Comparison of ENCODE assay signal across 8 cellular contexts in the genomic region with DNA sequence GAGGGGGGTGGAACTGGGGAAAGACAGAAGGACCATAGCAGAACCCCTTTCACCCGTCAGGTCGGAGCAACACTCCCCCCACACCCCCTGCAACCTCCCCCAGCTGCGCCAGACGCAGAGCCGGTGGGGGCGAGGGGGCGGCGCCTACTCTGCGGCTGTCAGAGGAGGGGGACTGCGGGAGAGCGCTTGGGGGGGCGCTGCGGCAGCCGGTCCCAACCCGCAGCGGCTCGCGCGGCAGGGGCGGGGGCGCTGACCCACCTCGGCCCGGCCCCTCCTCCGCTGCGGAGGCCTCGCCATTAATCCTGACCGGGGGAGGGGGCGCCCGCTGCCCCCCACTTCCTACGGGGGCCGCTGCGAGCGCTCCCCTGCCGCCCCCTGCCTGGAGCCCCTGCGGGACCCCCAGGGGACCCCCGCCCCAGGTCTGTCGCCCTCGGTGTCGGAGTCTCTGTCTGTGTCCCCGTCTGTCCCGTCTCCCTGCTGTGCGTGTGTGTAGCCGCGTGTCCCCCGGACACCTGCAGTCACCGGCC. TPM values are rescaled to one million over a fixed set of nuclear protein-coding genes. Genes with fewer than 3 reads are reported as not detected.
DNase-seq lines count a peak whose midpoint lies in the region; ATAC-seq lines count a peak whose summit lies in the region.

No MANE protein-coding gene starts in this region.

- no peaks in the 10 kb centered on the region for H3K36me3 ChIP-seq in ACC112 (ENCODE audit: insufficient read depth, low read length)
- H3K36me3 ChIP-seq in Karpas-422 (ENCODE audit: insufficient read depth, low read length), result no peaks in the 10 kb centered on the region
- peaks cover 0 to 4% (median 0%) of the 10 kb centered on the region in 3 experiments for H3K36me3 ChIP-seq in naive thymus-derived CD4-positive, alpha-beta T cell (ENCODE audit: control insufficient read depth in 2 of 3, insufficient read depth in 3 of 3, low read length in 3 of 3)

- H3K27ac ChIP-seq in ACC112 (ENCODE audit: low read depth, low read length), result no peak overlapping the region
- H3K27ac ChIP-seq in Karpas-422 (ENCODE audit: low read length), result no peak overlapping the region
- peak overlapping the region; percentile 52 for H3K27ac ChIP-seq in naive thymus-derived CD4-positive, alpha-beta T cell (ENCODE audit: low read depth, low read length)

- peak overlapping the region; percentile 81 for H3K4me3 ChIP-seq in ACC112 (ENCODE audit: low read depth, low read length)
- H3K4me3 ChIP-seq in Karpas-422 (ENCODE audit: low read length), result peak overlapping the region; percentile 62; the same call in 1 of the 2 replicates
- H3K4me3 ChIP-seq in naive thymus-derived CD4-positive, alpha-beta T cell (ENCODE audit: low read length), result peak overlapping the region; percentile 71

- peaks cover 16% of the 10 kb centered on the region for H3K79me2 ChIP-seq in ACC112 (ENCODE audit: control insufficient read depth, insufficient read depth, low read length, unreplicated experiment)
- H3K79me2 ChIP-seq in Karpas-422 (ENCODE audit: low read length), result no peaks in the 10 kb centered on the region

- POLR2A ChIA-PET in naive thymus-derived CD4-positive, alpha-beta T cell (lab: Charles Lee), result interaction anchor here (1.4 kb wide), 1 partner anchor 19 kb away, joined by 9 read pairs; no protein-coding TSS in a partner anchor

- peaks cover 27% of the 10 kb centered on the region for H3K36me3 Mint-ChIP-seq in central memory CD8-positive, alpha-beta T cell (ENCODE audit: insufficient read depth)
- peaks cover 0 to 3% (median 0%) of the 10 kb centered on the region in 5 donors for H3K36me3 Mint-ChIP-seq in naive thymus-derived CD4-positive, alpha-beta T cell

- peaks cover 8% of the 10 kb centered on the region; the same call in 1 of the 2 replicates for H4K20me1 ChIP-seq in Karpas-422 (ENCODE audit: insufficient read depth, low read depth, low read length)

- CTCF ChIA-PET in naive thymus-derived CD4-positive, alpha-beta T cell (lab: Charles Lee), result no interaction called here

- intact Hi-C loops in naive thymus-derived CD4-positive, alpha-beta T cell (cut with micrococcal nuclease), result loop anchor here in 1 of 2 donors (1.0 kb wide), 2 partner anchors 20 to 31 kb away; no protein-coding TSS in a partner anchor

- H3K27ac Mint-ChIP-seq in central memory CD8-positive, alpha-beta T cell (ENCODE audit: low read depth), result peak overlapping the region; percentile 89
- peak overlapping the region in 8 of 9 donors; percentile 76 to 91 (median 84) for H3K27ac Mint-ChIP-seq in naive thymus-derived CD4-positive, alpha-beta T cell

- peak overlapping the region; percentile 66 for H3K9ac ChIP-seq in Karpas-422 (ENCODE audit: low read length)

- DNase-seq in Karpas-422, result no peak
- peak; percentile 29 to 52 for DNase-seq in central memory CD8-positive, alpha-beta T cell (ENCODE audit: low spot score in 2 of 2)
- peak in 4 of 9 donors; percentile 22 to 63 (median 32) for DNase-seq in naive thymus-derived CD4-positive, alpha-beta T cell
- no peak for DNase-seq in HuH-7.5 (ENCODE audit: low spot score)
- no peak for DNase-seq in NK-92 (lab: John Stamatoyannopoulos, UW; ENCODE audit: unreplicated experiment)
- no peak for DNase-seq in NCI-H446 treated with DMSO at 0.1 percent for 48 hours (lab: John Stamatoyannopoulos, UW)

- no peaks in the 10 kb centered on the region for H3K9me3 ChIP-seq in Karpas-422 (ENCODE audit: low read length)
- no peaks in the 10 kb centered on the region for H3K9me3 ChIP-seq in naive thymus-derived CD4-positive, alpha-beta T cell (ENCODE audit: control insufficient read depth in 2 of 3, low read length in 3 of 3)

- peaks cover 35% of the 10 kb centered on the region for H3K4me1 Mint-ChIP-seq in central memory CD8-positive, alpha-beta T cell
- H3K4me1 Mint-ChIP-seq in naive thymus-derived CD4-positive, alpha-beta T cell, result peaks cover 15 to 33% (median 31%) of the 10 kb centered on the region in 7 donors

- peak; percentile 4 for ATAC-seq in central memory CD8-positive, alpha-beta T cell (replicated peaks; ENCODE audit: extremely low read depth, poor library complexity, severe bottlenecking)
- ATAC-seq in naive thymus-derived CD4-positive, alpha-beta T cell, result no peak
- no peak for ATAC-seq in HG02642 (IDR thresholded peaks at IDR 0.05; ENCODE audit: poor library complexity, unreplicated experiment)

- no peaks in the 10 kb centered on the region for H3K9me3 Mint-ChIP-seq in central memory CD8-positive, alpha-beta T cell
- H3K9me3 Mint-ChIP-seq in naive thymus-derived CD4-positive, alpha-beta T cell, result peaks cover 0 to 6% (median 0%) of the 10 kb centered on the region in 11 donors

- H3K4me3 Mint-ChIP-seq in central memory CD8-positive, alpha-beta T cell, result peak overlapping the region; percentile 91
- peak overlapping the region; percentile 75 to 93 (median 88) for H3K4me3 Mint-ChIP-seq in naive thymus-derived CD4-positive, alpha-beta T cell

- H3K27me3 ChIP-seq in ACC112 (ENCODE audit: insufficient read depth, low read length) (no peaks in the 10 kb centered on the region), Karpas-422 (ENCODE audit: low read length) (no peaks in the 10 kb centered on the region)
- no peaks in the 10 kb centered on the region for H3K27me3 ChIP-seq in naive thymus-derived CD4-positive, alpha-beta T cell (ENCODE audit: control insufficient read depth in 2 of 2, insufficient read depth in 2 of 2, low read length in 2 of 2)

- H3K4me1 ChIP-seq in ACC112 (ENCODE audit: control insufficient read depth, insufficient read depth, low read length, unreplicated experiment) (no peaks in the 10 kb centered on the region), Karpas-422 (ENCODE audit: low read length) (peaks cover 14% of the 10 kb centered on the region)
- peaks cover 11 to 13% of the 10 kb centered on the region in 2 donors for H3K4me1 ChIP-seq in naive thymus-derived CD4-positive, alpha-beta T cell (ENCODE audit: control insufficient read depth in 2 of 2, insufficient read depth in 2 of 2, low read length in 2 of 2)

- no peaks in the 10 kb centered on the region for H3K27me3 Mint-ChIP-seq in central memory CD8-positive, alpha-beta T cell
- H3K27me3 Mint-ChIP-seq in naive thymus-derived CD4-positive, alpha-beta T cell, result peaks cover 0 to 52% (median 0%) of the 10 kb centered on the region in 5 donors

- H3K4me2 ChIP-seq in Karpas-422 (ENCODE audit: low read depth, low read length, poor library complexity, severe bottlenecking), result peak overlapping the region; percentile 61

- H3K9me2 ChIP-seq in Karpas-422 (replicated peaks; ENCODE audit: insufficient read depth, low read length), result no peaks in the 10 kb centered on the region

- no peak overlapping the region for H2AFZ ChIP-seq in ACC112 (ENCODE audit: low read length, unreplicated experiment)
- H2AFZ ChIP-seq in Karpas-422 (ENCODE audit: low read length), result peak overlapping the region; percentile 75; the same call in 1 of the 2 replicates

RNA-seq across cellular contexts. Expression of gene NFIC, which starts 7.9 kb away (rescaled TPM):
- total RNA-seq in Karpas-422 (2014; rRNA removed; shearing (Covaris generic); ENCODE audit: low replicate concordance), result 0.82 and 4.4 TPM in 2 replicates
- 10 to 100 TPM; 15.0 to 35.2 (median 33.1) TPM for total RNA-seq in naive thymus-derived CD4-positive, alpha-beta T cell
- 10 to 100 TPM; 12.2 to 24.6 TPM for polyA plus RNA-seq in naive thymus-derived CD4-positive, alpha-beta T cell

Comparison
In these comparisons a context has a peak if more than half of its experiments do, and no peak if none do; other contexts are left out.
1. DNase-seq: peak in central memory CD8-positive, alpha-beta T cell (2 of 2); none in Karpas-422 (single experiment), HuH-7.5 (single experiment), NK-92 (single experiment) and NCI-H446 treated with DMSO at 0.1 percent for 48 hours (single experiment).
2. Peak in every context shown above with its lines, with median percentiles within 50 percentile points of each other: H3K4me3 ChIP-seq.